24 cellular contexts compared by ENCODE assay signal in genomic region chr3:30307548-30307947, GRCh38.
A peak's percentile ranks its signal among the peaks of the same experiment; 100 is the strongest.
DNase-seq lines count a peak whose midpoint lies in the region; ATAC-seq, FAIRE-seq and TF ChIP-seq lines count a peak whose summit lies in the region.
"Had no signal": no experiment of that assay in that cellular context is flagged by ENCODE, and none has a peak within 500 bp of the region (broad histone marks: within the 10 kb centered on the region; RNA-seq: fewer than 3 reads in every experiment).

No MANE protein-coding gene starts in this region.

- H3K27me3 ChIP-seq in HepG2 (ENCODE audit: control insufficient read depth in 1 of 2, insufficient read depth in 2 of 2, low read length in 2 of 2) (no peaks in the 10 kb centered on the region), right lobe of liver (no peaks in the 10 kb centered on the region), esophagus muscularis mucosa (no peaks in the 10 kb centered on the region), skeletal muscle tissue (ENCODE audit: control insufficient read depth in 3 of 3, insufficient read depth in 3 of 3, low read length in 3 of 3) (no peaks in the 10 kb centered on the region), colonic mucosa (no peaks in the 10 kb centered on the region)

- H3K36me3 ChIP-seq in HepG2 (replicated peaks in 1 of 2; ENCODE audit: control insufficient read depth in 1 of 2, insufficient read depth in 2 of 2, low read length in 2 of 2), result no peaks in the 10 kb centered on the region
- no peaks in the 10 kb centered on the region for H3K36me3 ChIP-seq in right lobe of liver
- no peaks in the 10 kb centered on the region for H3K36me3 ChIP-seq in esophagus muscularis mucosa
- H3K36me3 ChIP-seq in skeletal muscle tissue (ENCODE audit: control insufficient read depth in 3 of 3, insufficient read depth in 3 of 3, low read length in 3 of 3), result no peaks in the 10 kb centered on the region
- H3K36me3 ChIP-seq in colonic mucosa, result no peaks in the 10 kb centered on the region

- H3K4me1 ChIP-seq in HepG2 (ENCODE audit: insufficient read depth, low read length), result no peaks in the 10 kb centered on the region
- peaks cover 0 to 30% (median 7%) of the 10 kb centered on the region in 4 donors for H3K4me1 ChIP-seq in right lobe of liver
- peaks cover 0 to 26% (median 17%) of the 10 kb centered on the region in 4 donors for H3K4me1 ChIP-seq in esophagus muscularis mucosa
- H3K4me1 ChIP-seq in skeletal muscle tissue (ENCODE audit: control insufficient read depth in 3 of 3, insufficient read depth in 3 of 3, low read length in 3 of 3), result peaks cover 0 to 2% (median 2%) of the 10 kb centered on the region in 3 donors
- no peaks in the 10 kb centered on the region for H3K4me1 ChIP-seq in colonic mucosa

- no TSS peak for BruUV-seq in HepG2 (replicated peaks; lab: Mats Ljungman, UMichigan)

- H3K27ac ChIP-seq in HepG2 (ENCODE audit: extremely low read length, insufficient read depth, low read length) (no peak overlapping the region), right lobe of liver (peak overlapping the region in 1 of 3 donors; percentile 48), esophagus muscularis mucosa (replicated peaks in 1 of 4) (peak overlapping the region; percentile 41 to 58 (median 52)), skeletal muscle tissue (ENCODE audit: low read depth, low read length) (peak overlapping the region; percentile 45), colonic mucosa (no peak overlapping the region)
- H3K27ac ChIP-seq: C4-2B, RWPE1 had no signal

- H3K9ac ChIP-seq in HepG2 (ENCODE audit: insufficient read depth, low read depth, low read length), result no peak overlapping the region
- H3K9ac ChIP-seq in skeletal muscle tissue (ENCODE audit: low read depth in 1 of 3, low read length in 3 of 3), result no peak overlapping the region
- no peak overlapping the region for H3K9ac ChIP-seq in colonic mucosa (ENCODE audit: low read depth in 2 of 2, low read length in 2 of 2)
- H3K9ac ChIP-seq: SK-N-SH had no signal

- in situ Hi-C loops in HepG2 (cut with HindIII; ENCODE audit: extremely low pct_ligation_motif_present, low pct_unique_long_range_greater_than_20kb), result no loop called here

- TF ChIP-seq EP300 in HepG2 (IDR thresholded peaks at IDR 0.05; ENCODE audit: low read depth in 2 of 2, low read length in 2 of 2) (no peak), HepG2 (CRISPR knock-in tag; IDR thresholded peaks at IDR 0.05; ENCODE audit: borderline replicate concordance) (no peak), esophagus muscularis mucosa (IDR thresholded peaks at IDR 0.05) (no peak)

- H3K4me2 ChIP-seq in HepG2 (ENCODE audit: low read depth, low read length), result no peak overlapping the region
- H3K4me2 ChIP-seq: SK-N-SH had no signal

- no peak for FAIRE-seq in HepG2 (lab: Jason Lieb, UNC)

- POLR2A ChIA-PET in HepG2 (lab: Yijun Ruan, JAX), result interaction anchor here (0.9 kb wide), 1 partner anchor 47 kb away, joined by 3 read pairs; no protein-coding TSS in a partner anchor

- DNase-seq in HepG2 (ENCODE audit: low spot score) (no peak), right lobe of liver (no peak), esophagus muscularis mucosa (ENCODE audit: extremely low spot score) (no peak), sciatic nerve (ENCODE audit: low spot score) (no peak), colonic mucosa (no peak)
- DNase-seq: 8988T; DMS53; GF-D8; H9; Karpas-422; NCI-H1694; NCI-H2081; NCI-H2171; NCI-H345; NCI-H524; NCI-H774; NK-92 treated with Interleukin-12 subunit alpha and Interleukin-12 subunit beta, amount 100 ng/mL, for 24 hours; SIG-M5; SK-N-SH had no signal

- TF ChIP-seq RAD21 in HepG2 (CRISPR knock-in tag; IDR thresholded peaks at IDR 0.05), result no peak

- intact Hi-C loops in HepG2 (cut with micrococcal nuclease; ENCODE audit: unreplicated experiment) (no loop called here), right lobe of liver (cut with DNase I) (no loop called here), esophagus muscularis mucosa (cut with DNase I) (no loop called here), sciatic nerve (cut with DNase I) (no loop called here), colonic mucosa (cut with DNase I) (no loop called here)

- H3K79me2 ChIP-seq in HepG2 (ENCODE audit: insufficient read depth, low read length), result no peaks in the 10 kb centered on the region

- H3K4me3 ChIP-seq in HepG2 (replicated peaks in 1 of 3; ENCODE audit: insufficient read depth in 1 of 3, low read depth in 2 of 3, low read length in 3 of 3) (no peak overlapping the region), right lobe of liver (no peak overlapping the region), esophagus muscularis mucosa (no peak overlapping the region), skeletal muscle tissue (ENCODE audit: low read length in 3 of 3) (no peak overlapping the region), colonic mucosa (no peak overlapping the region)

- H2AFZ ChIP-seq in HepG2 (ENCODE audit: low read length), result no peak overlapping the region

- ATAC-seq in HepG2 (no peak), right lobe of liver (no peak), GM18907 (IDR thresholded peaks at IDR 0.05; ENCODE audit: unreplicated experiment) (no peak), HG02571 (IDR thresholded peaks at IDR 0.05; ENCODE audit: unreplicated experiment) (no peak), sciatic nerve (no peak)

- TF ChIP-seq POLR2A in HepG2 (IDR thresholded peaks at IDR 0.05; ENCODE audit: insufficient read depth in 1 of 2, low read depth in 2 of 2, low read length in 2 of 2) (no peak), right lobe of liver (IDR thresholded peaks at IDR 0.05) (no peak), esophagus muscularis mucosa (IDR thresholded peaks at IDR 0.05; ENCODE audit: low read depth) (no peak)

- no peak for TF ChIP-seq CTCF in HepG2 (CRISPR knock-in tag; IDR thresholded peaks at IDR 0.05)
- TF ChIP-seq CTCF in right lobe of liver (IDR thresholded peaks at IDR 0.05), result no peak
- no peak for TF ChIP-seq CTCF in esophagus muscularis mucosa (IDR thresholded peaks at IDR 0.05)
- TF ChIP-seq CTCF in colonic mucosa (IDR thresholded peaks at IDR 0.05), result no peak

- H3K9me3 ChIP-seq in HepG2 (ENCODE audit: low read length), result peaks cover 8% of the 10 kb centered on the region; the same call in 1 of the 2 replicates
- H3K9me3 ChIP-seq in right lobe of liver, result no peaks in the 10 kb centered on the region
- peaks cover 0 to 4% (median 0%) of the 10 kb centered on the region in 4 donors for H3K9me3 ChIP-seq in esophagus muscularis mucosa
- H3K9me3 ChIP-seq in skeletal muscle tissue (ENCODE audit: control insufficient read depth in 3 of 3, low read length in 3 of 3), result no peaks in the 10 kb centered on the region
- H3K9me3 ChIP-seq in colonic mucosa, result no peaks in the 10 kb centered on the region
- H3K9me3 ChIP-seq: SK-N-SH had no signal

- CTCF ChIA-PET in HepG2 (lab: Yijun Ruan, JAX; ENCODE audit: low intra/inter-chr PET ratio, low total read pairs), result no interaction called here

- no peaks in the 10 kb centered on the region for H4K20me1 ChIP-seq in HepG2 (ENCODE audit: insufficient read depth, low read length)

TF ChIP-seq in HepG2, 621 proteins besides CTCF, POLR2A, EP300 and RAD21:
- no peak for TF ChIP-seq TGIF2 (CRISPR knock-in tag; IDR thresholded peaks at IDR 0.05)
- peak; percentile 68 for TF ChIP-seq MAFF (IDR thresholded peaks at IDR 0.05; ENCODE audit: low read depth, low read length)
- no peak for TF ChIP-seq ZNF451 (CRISPR knock-in tag; IDR thresholded peaks at IDR 0.05)
- TF ChIP-seq MAFK (conservative IDR thresholded peaks at IDR 0.05 in 1 of 2, IDR thresholded peaks at IDR 0.05 in 1 of 2; ENCODE audit: low read length in 2 of 2), result peak; percentile 62 to 76

Comparison
In these comparisons a context has a peak if more than half of its experiments do, and no peak if none do; other contexts are left out.
1. H3K27ac ChIP-seq: peak in esophagus muscularis mucosa (4 of 4) and skeletal muscle tissue (single experiment); none in HepG2 (single experiment) and colonic mucosa (single experiment).